In the genomic region with DNA sequence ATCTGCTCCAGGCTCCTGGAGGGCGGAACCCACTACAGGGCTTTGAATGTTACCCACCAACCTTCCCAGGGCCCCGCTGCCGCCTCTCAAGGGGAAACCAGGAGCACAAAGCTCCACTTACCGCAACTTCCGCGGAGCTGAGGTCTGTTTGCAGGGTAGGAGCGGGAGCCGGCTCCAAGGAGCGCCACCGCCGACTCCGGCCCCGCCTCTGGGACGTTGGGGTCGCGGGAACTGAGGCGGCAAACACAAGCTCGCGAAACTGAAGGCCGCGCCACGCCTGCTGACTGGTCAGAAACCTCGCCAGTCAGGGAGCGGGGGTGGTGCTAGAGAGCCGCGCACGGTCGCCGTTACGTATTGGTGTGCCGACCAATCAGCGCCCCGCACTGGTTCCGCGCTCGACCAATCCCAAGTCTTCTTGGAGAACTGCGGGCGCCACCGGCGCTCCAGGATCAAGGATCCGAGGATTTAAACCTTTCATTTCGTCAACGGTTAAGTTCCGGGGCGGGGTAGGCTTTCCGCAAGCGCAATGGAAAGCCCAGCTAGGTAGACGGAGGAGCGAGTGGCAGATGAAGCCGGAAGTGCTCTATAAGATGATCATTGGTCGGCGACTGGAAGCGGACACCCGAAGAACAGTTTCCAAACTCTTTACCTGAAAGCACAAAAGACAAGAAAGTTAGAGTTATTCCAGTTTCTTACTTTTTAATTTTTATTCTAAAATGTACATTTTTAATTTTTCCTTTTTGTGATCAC, we compare ENCODE assay signal across 8 cellular contexts. TPM values are rescaled to one million over a fixed set of nuclear protein-coding genes. Genes with fewer than 3 reads are reported as not detected.
DNase-seq lines count a peak whose midpoint lies in the region; ATAC-seq, FAIRE-seq and TF ChIP-seq lines count a peak whose summit lies in the region.

A gene (minus strand): TSS at position 233 of the 750 bp plus-strand sequence. CDS start 3,828 bp downstream, outside the sequence.

- 1% methylated on average over 24 of the region's 54 CpGs for WGBS in HepG2 (ENCODE audit: low lambda C conversion rate)

- H3K36me3 ChIP-seq in HepG2 (replicated peaks in 1 of 2; ENCODE audit: control insufficient read depth in 1 of 2, insufficient read depth in 2 of 2, low read length in 2 of 2) = peaks cover 0 to 17% of the 10 kb centered on the region in 2 experiments; a peak in 3 of 5 replicates

- no peaks in the 10 kb centered on the region for H3K9me3 ChIP-seq in HepG2 (ENCODE audit: low read length)

- POLR2A ChIA-PET in HepG2 (lab: Yijun Ruan, JAX) = interaction anchor here (0.8 to 2.6 kb wide), 7 partner anchors 10 to 135 kb away, joined by 3 to 54 read pairs (median 5); a partner anchor contains a TSS

- H3K4me1 ChIP-seq in HepG2 (ENCODE audit: insufficient read depth, low read length) = peaks cover 33% of the 10 kb centered on the region

- peak within 1 kb of the TSS; percentile 16 for H2AFZ ChIP-seq in HepG2 (ENCODE audit: low read length)

- H3K4me2 ChIP-seq in HepG2 (ENCODE audit: low read depth, low read length) = peak within 1 kb of the TSS; percentile 78

- no peaks in the 10 kb centered on the region for H4K20me1 ChIP-seq in HepG2 (ENCODE audit: insufficient read depth, low read length)

- 0 out of 2 replicates have a peak, but pooled peaks have one; percentile 19 for TF ChIP-seq RAD21 in HepG2 (CRISPR knock-in tag; IDR thresholded peaks at IDR 0.05)

- H3K27me3 ChIP-seq in HepG2 (ENCODE audit: control insufficient read depth in 1 of 2, insufficient read depth in 2 of 2, low read length in 2 of 2) = no peaks in the 10 kb centered on the region; a peak in 1 of 5 replicates

- DNase-seq in NCI-H774 (lab: John Stamatoyannopoulos, UW) (peak; percentile 100), dermis microvascular lymphatic vessel endothelial cell (ENCODE audit: low read depth in 2 of 2) (peak; percentile 99 to 100), HepG2 (ENCODE audit: low spot score) (peak; percentile 99)
- peak; percentile 94 to 95 for DNase-seq in activated CD4-positive, alpha-beta T cell treated with anti-CD3 and anti-CD28 coated beads, Interleukin-2, amount 50 U/mL, for 4 hours
- peak; percentile 96 for DNase-seq in stimulated activated CD4-positive, alpha-beta T cell treated with anti-CD3 and anti-CD28 coated beads, Interleukin-4, amount 100 ng/mL, for 1 hour

- peaks cover 45% of the 10 kb centered on the region for H3K79me2 ChIP-seq in HepG2 (ENCODE audit: insufficient read depth, low read length)

- FAIRE-seq in HepG2 (lab: Jason Lieb, UNC) = peak; percentile 97

- ATAC-seq in GM19395 (IDR thresholded peaks at IDR 0.05; ENCODE audit: unreplicated experiment) = peak; percentile 97
- ATAC-seq in HG03565 (IDR thresholded peaks at IDR 0.05; ENCODE audit: unreplicated experiment) = peak; percentile 95
- peak; percentile 97 for ATAC-seq in HepG2

- no TSS peak for BruUV-seq in HepG2 (replicated peaks; lab: Mats Ljungman, UMichigan)

- H3K4me3 ChIP-seq in HepG2 (replicated peaks in 1 of 3; ENCODE audit: insufficient read depth in 1 of 3, low read depth in 2 of 3, low read length in 3 of 3) = peak within 1 kb of the TSS; percentile 79 to 86 (median 81)

- TF ChIP-seq EP300 in HepG2 (IDR thresholded peaks at IDR 0.05; ENCODE audit: low read depth in 2 of 2, low read length in 2 of 2) = no peak
- TF ChIP-seq EP300 in HepG2 (CRISPR knock-in tag; IDR thresholded peaks at IDR 0.05; ENCODE audit: borderline replicate concordance) = no peak

- peak; percentile 65 to 79 for TF ChIP-seq POLR2A in HepG2 (IDR thresholded peaks at IDR 0.05; ENCODE audit: insufficient read depth in 1 of 2, low read depth in 2 of 2, low read length in 2 of 2)

- in situ Hi-C loops in HepG2 (cut with HindIII; ENCODE audit: extremely low pct_ligation_motif_present, low pct_unique_long_range_greater_than_20kb) = no loop called here

- CTCF ChIA-PET in HepG2 (lab: Yijun Ruan, JAX; ENCODE audit: low intra/inter-chr PET ratio, low total read pairs) = no interaction called here

- intact Hi-C loops in HepG2 (cut with micrococcal nuclease; ENCODE audit: unreplicated experiment) = loop anchor here (1.0 to 5.0 kb wide), 2 partner anchors 19 to 63 kb away; a partner anchor contains a TSS

- no peak for TF ChIP-seq CTCF in C4-2B (conservative IDR thresholded peaks at IDR 0.05)
- TF ChIP-seq CTCF in HepG2 (CRISPR knock-in tag; IDR thresholded peaks at IDR 0.05) = peak; percentile 7; the same call in 1 of the 2 replicates

- peak within 1 kb of the TSS; percentile 92 for H3K27ac ChIP-seq in C4-2B
- H3K27ac ChIP-seq in HepG2 (ENCODE audit: extremely low read length, insufficient read depth, low read length) = peak within 1 kb of the TSS; percentile 89

- H3K9ac ChIP-seq in HepG2 (ENCODE audit: insufficient read depth, low read depth, low read length) = peak within 1 kb of the TSS; percentile 81

TF ChIP-seq in HepG2, 621 proteins besides CTCF, POLR2A, EP300 and RAD21 (continues in another document):
- TF ChIP-seq FLYWCH1 (CRISPR knock-in tag; IDR thresholded peaks at IDR 0.05) (peak; percentile 93; the same call in 1 of the 2 replicates), MAFF (IDR thresholded peaks at IDR 0.05; ENCODE audit: low read depth, low read length) (no peak), TEAD3 (CRISPR knock-in tag; optimal IDR thresholded peaks at IDR 0.05; ENCODE audit: borderline replicate concordance) (no peak)
- TF ChIP-seq, protein P1, sequence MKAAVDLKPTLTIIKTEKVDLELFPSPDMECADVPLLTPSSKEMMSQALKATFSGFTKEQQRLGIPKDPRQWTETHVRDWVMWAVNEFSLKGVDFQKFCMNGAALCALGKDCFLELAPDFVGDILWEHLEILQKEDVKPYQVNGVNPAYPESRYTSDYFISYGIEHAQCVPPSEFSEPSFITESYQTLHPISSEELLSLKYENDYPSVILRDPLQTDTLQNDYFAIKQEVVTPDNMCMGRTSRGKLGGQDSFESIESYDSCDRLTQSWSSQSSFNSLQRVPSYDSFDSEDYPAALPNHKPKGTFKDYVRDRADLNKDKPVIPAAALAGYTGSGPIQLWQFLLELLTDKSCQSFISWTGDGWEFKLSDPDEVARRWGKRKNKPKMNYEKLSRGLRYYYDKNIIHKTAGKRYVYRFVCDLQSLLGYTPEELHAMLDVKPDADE (CRISPR knock-in tag; IDR thresholded peaks at IDR 0.05) = no peak
- TF ChIP-seq, protein P2, sequence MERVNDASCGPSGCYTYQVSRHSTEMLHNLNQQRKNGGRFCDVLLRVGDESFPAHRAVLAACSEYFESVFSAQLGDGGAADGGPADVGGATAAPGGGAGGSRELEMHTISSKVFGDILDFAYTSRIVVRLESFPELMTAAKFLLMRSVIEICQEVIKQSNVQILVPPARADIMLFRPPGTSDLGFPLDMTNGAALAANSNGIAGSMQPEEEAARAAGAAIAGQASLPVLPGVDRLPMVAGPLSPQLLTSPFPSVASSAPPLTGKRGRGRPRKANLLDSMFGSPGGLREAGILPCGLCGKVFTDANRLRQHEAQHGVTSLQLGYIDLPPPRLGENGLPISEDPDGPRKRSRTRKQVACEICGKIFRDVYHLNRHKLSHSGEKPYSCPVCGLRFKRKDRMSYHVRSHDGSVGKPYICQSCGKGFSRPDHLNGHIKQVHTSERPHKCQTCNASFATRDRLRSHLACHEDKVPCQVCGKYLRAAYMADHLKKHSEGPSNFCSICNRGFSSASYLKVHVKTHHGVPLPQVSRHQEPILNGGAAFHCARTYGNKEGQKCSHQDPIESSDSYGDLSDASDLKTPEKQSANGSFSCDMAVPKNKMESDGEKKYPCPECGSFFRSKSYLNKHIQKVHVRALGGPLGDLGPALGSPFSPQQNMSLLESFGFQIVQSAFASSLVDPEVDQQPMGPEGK (CRISPR knock-in tag; IDR thresholded peaks at IDR 0.05) = no peak
- TF ChIP-seq, protein P3, sequence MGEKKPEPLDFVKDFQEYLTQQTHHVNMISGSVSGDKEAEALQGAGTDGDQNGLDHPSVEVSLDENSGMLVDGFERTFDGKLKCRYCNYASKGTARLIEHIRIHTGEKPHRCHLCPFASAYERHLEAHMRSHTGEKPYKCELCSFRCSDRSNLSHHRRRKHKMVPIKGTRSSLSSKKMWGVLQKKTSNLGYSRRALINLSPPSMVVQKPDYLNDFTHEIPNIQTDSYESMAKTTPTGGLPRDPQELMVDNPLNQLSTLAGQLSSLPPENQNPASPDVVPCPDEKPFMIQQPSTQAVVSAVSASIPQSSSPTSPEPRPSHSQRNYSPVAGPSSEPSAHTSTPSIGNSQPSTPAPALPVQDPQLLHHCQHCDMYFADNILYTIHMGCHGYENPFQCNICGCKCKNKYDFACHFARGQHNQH (CRISPR knock-in tag; IDR thresholded peaks at IDR 0.05) = peak; percentile 39; the same call in 1 of the 2 replicates

RNA-seq across cellular contexts. Expression of the gene that starts here (rescaled TPM):
- 4.6 and 7.2 TPM in 2 replicates for total RNA-seq in dermis microvascular lymphatic vessel endothelial cell
- 18.6 and 22.8 TPM in 2 replicates for total RNA-seq in HepG2 (2016; rRNA removed; fragmentation: Illumina TruSeq; extraction: Trizol)
- 24.3 and 28.6 TPM in 2 replicates for total RNA-seq in HepG2 (2016; cell fraction: cytosol; rRNA removed; fragmentation: Illumina TruSeq; extraction: Trizol; ENCODE audit: low read depth)
- 17.1 and 23.7 TPM in 2 replicates for total RNA-seq in HepG2 (2016; cell fraction: insoluble cytoplasmic fraction; rRNA removed; fragmentation: Illumina TruSeq; extraction: Trizol)
- total RNA-seq in HepG2 (2016; cell fraction: membrane; rRNA removed; fragmentation: Illumina TruSeq; extraction: Trizol) = 17.4 and 19.0 TPM in 2 replicates
- 22.4 and 29.1 TPM in 2 replicates for total RNA-seq in HepG2 (2016; cell fraction: nucleus; rRNA removed; fragmentation: Illumina TruSeq; extraction: Trizol)
- polyA plus RNA-seq in HepG2 (2011; rRNA removed) = 7.9 and 13.7 TPM in 2 replicates
- polyA plus RNA-seq in HepG2 (2011; cell fraction: cytosol; rRNA removed) = 5.4 and 5.6 TPM in 2 replicates
- 5.6 and 8.3 TPM in 2 replicates for polyA plus RNA-seq in HepG2 (2011; cell fraction: nucleus; rRNA removed)
- polyA plus RNA-seq in HepG2 (2012) = 3.2 and 6.4 TPM in 2 replicates
- 0.55 and 0.62 TPM in 2 replicates for polyA plus RNA-seq in HepG2 (2016; cell fraction: cytosol; fragmentation: Illumina TruSeq; extraction: Trizol; ENCODE audit: low read depth)
- 16.2 and 16.4 TPM in 2 replicates for polyA plus RNA-seq in HepG2 (2016; cell fraction: insoluble cytoplasmic fraction; fragmentation: Illumina TruSeq; extraction: Trizol; ENCODE audit: low read depth)
- polyA plus RNA-seq in HepG2 (2016; cell fraction: membrane; fragmentation: Illumina TruSeq; extraction: Trizol; ENCODE audit: low read depth) = 2.0 and 2.4 TPM in 2 replicates
- polyA plus RNA-seq in HepG2 (2016; cell fraction: nucleus; fragmentation: Illumina TruSeq; extraction: Trizol; ENCODE audit: insufficient read depth, low read depth) = 19.0 and 19.7 TPM in 2 replicates
- polyA minus RNA-seq in HepG2 (2011; rRNA and poly(A)+ RNA removed; ENCODE audit: low replicate concordance) = 19.7 and 48.7 TPM in 2 replicates
- polyA minus RNA-seq in HepG2 (2011; cell fraction: cytosol; rRNA and poly(A)+ RNA removed) = 9.7 and 12.6 TPM in 2 replicates
- polyA minus RNA-seq in HepG2 (2011; cell fraction: nucleus; rRNA and poly(A)+ RNA removed) = 23.7 and 24.7 TPM in 2 replicates

Comparison
In these comparisons a context has a peak if more than half of its experiments do, and no peak if none do; other contexts are left out.
1. Peak in every context shown above with its lines: DNase-seq, ATAC-seq, H3K4me3 ChIP-seq and H3K27ac ChIP-seq.